In genomic region chr18:77560334-77560970, GRCh38 we compare ENCODE assay signal across 8 cellular contexts.
DNase-seq lines count a peak whose midpoint lies in the region; ATAC-seq lines count a peak whose summit lies in the region.
"Had no signal": no experiment of that assay in that cellular context is flagged by ENCODE, and none has a peak within 500 bp of the region (broad histone marks: within the 10 kb centered on the region; RNA-seq: fewer than 3 reads in every experiment).

No MANE protein-coding gene starts in this region.

- ATAC-seq in GM18873 (IDR thresholded peaks at IDR 0.05; ENCODE audit: low FRiP score, unreplicated experiment) (peak; percentile 81), GM21515 (IDR thresholded peaks at IDR 0.05; ENCODE audit: unreplicated experiment) (peak; percentile 76), HG03378 (IDR thresholded peaks at IDR 0.05; ENCODE audit: unreplicated experiment) (peak; percentile 92)

- peak; percentile 33 for DNase-seq in fibroblast of the conjunctiva (ENCODE audit: low read depth)
- DNase-seq in AG08395 (ENCODE audit: low spot score): no peak
- no peak for DNase-seq in CD1c-positive myeloid dendritic cell (ENCODE audit: extremely low spot score)
- DNase-seq in SW480 (ENCODE audit: low spot score): no peak
- DNase-seq: NCI-H1694 had no signal
